In the genomic region with DNA sequence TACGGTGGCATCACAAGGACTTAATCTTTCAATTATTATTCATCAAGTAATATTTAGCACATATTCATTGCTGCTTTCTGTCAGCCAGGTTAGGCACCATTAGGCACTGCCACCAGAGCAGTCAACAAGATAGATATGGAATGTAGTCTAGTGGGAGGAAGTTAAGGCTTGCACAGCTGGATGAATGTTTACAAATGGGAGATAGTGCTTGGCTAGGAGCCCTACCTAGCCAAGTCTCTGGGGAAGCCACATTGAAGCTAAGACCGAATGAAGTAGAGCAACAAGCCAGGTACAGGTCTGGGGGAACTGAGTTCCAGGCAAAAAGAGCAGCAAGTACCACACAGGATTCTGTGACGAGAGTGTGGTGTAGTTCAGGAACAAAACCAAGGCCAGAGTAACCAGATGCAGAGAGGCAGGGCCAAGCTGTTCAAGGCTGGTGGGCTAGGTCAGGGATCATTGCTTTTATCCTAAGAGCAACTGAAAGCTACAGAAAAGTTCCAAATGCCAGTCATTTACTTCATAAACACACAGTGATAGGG, we compare ENCODE assay signal across 22 cellular contexts. TPM values are rescaled to one million over a fixed set of nuclear protein-coding genes. Genes with fewer than 3 reads are reported as not detected.
DNase-seq lines count a peak whose midpoint lies in the region; ATAC-seq and TF ChIP-seq lines count a peak whose summit lies in the region.
"Had no signal": no experiment of that assay in that cellular context is flagged by ENCODE, and none has a peak within 500 bp of the region (broad histone marks: within the 10 kb centered on the region; RNA-seq: fewer than 3 reads in every experiment).

No MANE protein-coding gene starts in this region.

- no peak overlapping the region for H4K91ac ChIP-seq in trophoblast cell (ENCODE audit: low read depth, low read length)

- H3K27ac ChIP-seq in gastroesophageal sphincter = no peak overlapping the region
- H3K27ac ChIP-seq in trophoblast cell (ENCODE audit: low read depth, low read length) = no peak overlapping the region
- H3K27ac ChIP-seq: cardiac muscle cell, skin epidermis had no signal

- TF ChIP-seq CTCF in gastroesophageal sphincter (IDR thresholded peaks at IDR 0.05) = no peak
- no peak for TF ChIP-seq CTCF in GM13977 (IDR thresholded peaks at IDR 0.05; ENCODE audit: extremely low read depth, insufficient read depth, missing control alignments)

- H2AFZ ChIP-seq in trophoblast cell (ENCODE audit: insufficient read depth, low read length, poor library complexity) = no peak overlapping the region

- H2BK12ac ChIP-seq in trophoblast cell (ENCODE audit: low read length) = no peak overlapping the region

- no peak overlapping the region for H2BK5ac ChIP-seq in trophoblast cell (ENCODE audit: low read depth, low read length, poor library complexity)

- no peak overlapping the region for H3K4me3 ChIP-seq in gastroesophageal sphincter
- no peak overlapping the region for H3K4me3 ChIP-seq in trophoblast cell (ENCODE audit: low read depth, low read length)
- no peak overlapping the region for H3K4me3 ChIP-seq in H7 (ENCODE audit: insufficient read depth, low read depth, low read length)
- H3K4me3 ChIP-seq: cardiac muscle cell, skin epidermis had no signal

- in situ Hi-C loops in GM13977 (cut with MboI; ENCODE audit: low pct_unique_long_range_greater_than_20kb, low sequenced_read_pairs, unreplicated experiment) = no loop called here

- peaks cover 2% of the 10 kb centered on the region for H3K79me2 ChIP-seq in trophoblast cell (ENCODE audit: control insufficient read depth, insufficient read depth, low read length, poor library complexity)

- peaks cover 0 to 46% (median 3%) of the 10 kb centered on the region in 3 donors for H3K4me1 ChIP-seq in gastroesophageal sphincter
- peaks cover 3 to 7% of the 10 kb centered on the region in 2 experiments for H3K4me1 ChIP-seq in trophoblast cell (ENCODE audit: control insufficient read depth in 1 of 2, insufficient read depth in 2 of 2, low read length in 2 of 2)

- no peak overlapping the region for H4K12ac ChIP-seq in trophoblast cell (ENCODE audit: low read depth, low read length)

- H3K27me3 ChIP-seq in gastroesophageal sphincter = no peaks in the 10 kb centered on the region
- H3K27me3 ChIP-seq in trophoblast cell (ENCODE audit: insufficient read depth, low read length) = no peaks in the 10 kb centered on the region
- no peaks in the 10 kb centered on the region for H3K27me3 ChIP-seq in H7 (ENCODE audit: control insufficient read depth, insufficient read depth, low read length)
- H3K27me3 ChIP-seq: cardiac muscle cell had no signal

- peak overlapping the region; percentile 2 for H3K27ac Mint-ChIP-seq in T-helper 2 cell treated with Interferon-gamma antibody and Interleukin-4, amounts not matched to agents 5 μg/mL and 100 μg/mL, for 36 hours
- H3K27ac Mint-ChIP-seq: activated naive CD8-positive, alpha-beta T cell had no signal

- peaks cover 2% of the 10 kb centered on the region for H3K79me1 ChIP-seq in trophoblast cell (ENCODE audit: low read length)

- no peak overlapping the region for H3K4me2 ChIP-seq in trophoblast cell (ENCODE audit: low read length)

- no peak overlapping the region for H3K9ac ChIP-seq in trophoblast cell (ENCODE audit: low read length)

- no peak overlapping the region for H2BK120ac ChIP-seq in trophoblast cell (ENCODE audit: insufficient read depth, low read length, poor library complexity)

- H4K8ac ChIP-seq in trophoblast cell (ENCODE audit: low read depth, low read length) = no peak overlapping the region

- peaks cover 19% of the 10 kb centered on the region for H3K36me3 Mint-ChIP-seq in T-helper 2 cell treated with Interferon-gamma antibody and Interleukin-4, amounts not matched to agents 5 μg/mL and 100 μg/mL, for 36 hours (ENCODE audit: low read depth)

- no peak for DNase-seq in T-helper 2 cell treated with Interferon-gamma antibody and Interleukin-4, amounts not matched to agents 5 μg/mL and 100 μg/mL, for 36 hours (ENCODE audit: low spot score)
- DNase-seq in T-helper 2 cell (no peak), SHP77 treated with DMSO at 0.1 percent for 48 hours (lab: John Stamatoyannopoulos, UW) (peak; percentile 27), trophoblast cell (no peak), H7 (no peak), GM13977 (ENCODE audit: low spot score) (no peak)
- DNase-seq: activated CD4-positive, CD25-positive, alpha-beta regulatory T cell treated with anti-CD3 and anti-CD28 coated beads, Interleukin-2, amount 50 U/mL, for 72 hours; activated CD8-positive, alpha-beta memory T cell treated with anti-CD3 and anti-CD28 coated beads, Interleukin-2, amount 50 U/mL, for 48 hours; HCEC 1CT; midbrain; NCI-H2081; NCI-H774; occipital lobe had no signal

- WGBS in gastroesophageal sphincter (ENCODE audit: low coverage in 1 of 2), 2 donors = 48 to 57% methylated on average over 2 to 3 of the region's 3 CpGs
- WGBS in trophoblast cell (ENCODE audit: extremely low coverage, insufficient coverage, insufficient read length) = no CpG with 5 or more reads among the region's 3 CpGs

- H3K9me3 Mint-ChIP-seq in T-helper 2 cell treated with Interferon-gamma antibody and Interleukin-4, amounts not matched to agents 5 μg/mL and 100 μg/mL, for 36 hours = no peaks in the 10 kb centered on the region

- H2AK5ac ChIP-seq in trophoblast cell (ENCODE audit: low read length) = no peak overlapping the region

- H3K4me1 Mint-ChIP-seq in T-helper 2 cell treated with Interferon-gamma antibody and Interleukin-4, amounts not matched to agents 5 μg/mL and 100 μg/mL, for 36 hours (ENCODE audit: low read depth) = peaks cover 49% of the 10 kb centered on the region

- peak overlapping the region; percentile 56 for H3K18ac ChIP-seq in trophoblast cell (ENCODE audit: low read length)

- ATAC-seq in gastroesophageal sphincter (peak; percentile 29), HG02623 (IDR thresholded peaks at IDR 0.05; ENCODE audit: unreplicated experiment) (no peak)

- no peak for TF ChIP-seq EP300 in gastroesophageal sphincter (IDR thresholded peaks at IDR 0.05)

- no peak for TF ChIP-seq POLR2A in gastroesophageal sphincter (IDR thresholded peaks at IDR 0.05)

- peak overlapping the region; percentile 81 for H3K23ac ChIP-seq in trophoblast cell (ENCODE audit: low read length)

- H3K4me3 Mint-ChIP-seq in T-helper 2 cell treated with Interferon-gamma antibody and Interleukin-4, amounts not matched to agents 5 μg/mL and 100 μg/mL, for 36 hours = no peak overlapping the region
- H3K4me3 Mint-ChIP-seq: activated naive CD8-positive, alpha-beta T cell had no signal

- H3K14ac ChIP-seq in trophoblast cell (ENCODE audit: low read length) = no peak overlapping the region

- H3K36me3 ChIP-seq in gastroesophageal sphincter (peaks cover 0 to 6% of the 10 kb centered on the region in 2 donors), trophoblast cell (ENCODE audit: control insufficient read depth in 1 of 2, insufficient read depth in 2 of 2, low read length in 2 of 2) (peaks cover 0 to 7% of the 10 kb centered on the region in 2 experiments), H7 (replicated peaks; ENCODE audit: control insufficient read depth, insufficient read depth, low read length) (no peaks in the 10 kb centered on the region)
- H3K36me3 ChIP-seq: cardiac muscle cell had no signal

- peak overlapping the region; percentile 40 for H3K4ac ChIP-seq in trophoblast cell (ENCODE audit: low read depth, low read length)

- no peaks in the 10 kb centered on the region for H3K9me3 ChIP-seq in gastroesophageal sphincter
- H3K9me3 ChIP-seq in trophoblast cell (ENCODE audit: insufficient read depth, low read depth, low read length) = no peaks in the 10 kb centered on the region

- H3K27me3 Mint-ChIP-seq in T-helper 2 cell treated with Interferon-gamma antibody and Interleukin-4, amounts not matched to agents 5 μg/mL and 100 μg/mL, for 36 hours (ENCODE audit: low read depth) = no peaks in the 10 kb centered on the region
- H3K27me3 Mint-ChIP-seq: activated naive CD8-positive, alpha-beta T cell had no signal

RNA-seq across cellular contexts. Expression of a gene that starts 33.4 kb away (rescaled TPM):
- total RNA-seq in gastroesophageal sphincter = not detected
- polyA plus RNA-seq in trophoblast cell (2013) = 0.96 and 1.1 TPM in 2 replicates
- not detected in 2 replicates for total RNA-seq in H7 (2014; rRNA removed; shearing (Covaris generic))
- total RNA-seq: A673, cardiac muscle cell, frontal cortex, HT-29, occipital lobe, urinary bladder had no signal
- polyA plus RNA-seq: cardiac muscle cell, urinary bladder had no signal
